Comparison of ENCODE assay signal across 7 cellular contexts in the genomic region with DNA sequence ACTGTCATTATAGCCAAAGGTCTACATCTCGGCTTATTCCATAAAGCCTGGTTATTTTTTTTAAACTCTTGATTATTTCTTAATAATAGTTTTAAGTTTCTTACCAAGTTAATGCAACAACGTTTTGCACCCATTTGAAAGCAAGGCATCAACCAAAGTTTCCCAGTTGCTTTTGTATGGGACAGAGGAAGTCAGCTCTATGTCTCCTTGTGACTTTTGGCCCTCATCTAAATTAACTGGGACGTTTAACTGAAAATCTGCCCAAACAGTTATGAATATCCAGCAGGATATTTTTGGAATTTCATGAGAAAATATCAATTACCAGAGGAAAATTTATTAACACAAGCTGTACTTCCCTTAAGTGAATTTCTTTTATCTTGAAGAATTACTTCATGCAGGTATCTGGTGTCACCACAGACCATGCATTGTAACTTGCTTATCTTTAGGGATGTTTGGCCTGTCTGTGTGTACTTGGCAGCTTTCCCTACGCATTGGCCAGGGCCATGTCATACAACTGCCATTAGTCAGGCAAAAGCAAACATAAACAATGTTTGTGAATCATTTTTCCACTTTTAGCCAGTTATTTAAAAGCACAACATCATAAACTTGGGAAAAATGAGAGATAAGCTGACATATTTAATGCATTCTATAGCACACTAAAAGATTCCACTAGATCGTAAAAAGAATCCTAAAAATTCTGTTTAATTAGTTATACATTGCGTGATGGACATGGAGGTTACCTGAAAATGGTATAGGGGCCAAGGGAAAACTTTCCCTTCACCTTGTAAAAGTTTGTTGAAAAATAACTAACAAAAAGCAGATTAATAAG.
DNase-seq lines count a peak whose midpoint lies in the region; ATAC-seq and TF ChIP-seq lines count a peak whose summit lies in the region.

No MANE protein-coding gene starts in this region.

- DNase-seq in HS-5 (ENCODE audit: low read depth) (peak; percentile 84), adrenal gland (peak; percentile 51 to 83 (median 67)), iris pigment epithelial cell (ENCODE audit: low read depth) (peak; percentile 97), transverse colon (peak; percentile 73), ecto neural progenitor cell (ENCODE audit: low spot score) (no peak), mesenteric fat pad (ENCODE audit: low spot score) (no peak)

- H3K4me3 ChIP-seq in adrenal gland (no peak overlapping the region), transverse colon (no peak overlapping the region)

- TF ChIP-seq POLR2A in adrenal gland (IDR thresholded peaks at IDR 0.05) = no peak
- TF ChIP-seq POLR2A in transverse colon (IDR thresholded peaks at IDR 0.05) = no peak

- peak overlapping the region in 2 of 5 donors; percentile 27 to 28 for H3K27ac ChIP-seq in adrenal gland
- H3K27ac ChIP-seq in transverse colon = peak overlapping the region; percentile 21 to 63 (median 58)

- H3K4me1 ChIP-seq in adrenal gland (replicated peaks in 1 of 2) (peaks cover 0 to 21% of the 10 kb centered on the region in 2 donors), transverse colon (peaks cover 36 to 57% (median 40%) of the 10 kb centered on the region in 4 donors)

- TF ChIP-seq EP300 in transverse colon (IDR thresholded peaks at IDR 0.05; ENCODE audit: low read depth) = no peak

- H3K36me3 ChIP-seq in adrenal gland (replicated peaks in 1 of 2) (no peaks in the 10 kb centered on the region), transverse colon (no peaks in the 10 kb centered on the region)

- H3K27me3 ChIP-seq in adrenal gland (no peaks in the 10 kb centered on the region), transverse colon (no peaks in the 10 kb centered on the region)

- intact Hi-C loops in adrenal gland (cut with DNase I) = loop anchor here in 1 of 2 donors (10.0 kb wide), 1 partner anchor 415 kb away; no protein-coding TSS in a partner anchor
- intact Hi-C loops in transverse colon (cut with DNase I; ENCODE audit: low total_unique reads) = no loop called here

- 41 to 46% (median 42%) methylated on average over 6 of the region's 6 CpGs for WGBS in adrenal gland, 4 donors
- WGBS in transverse colon (ENCODE audit: low coverage in 1 of 2), 2 donors = 40 to 42% methylated on average over 6 of the region's 6 CpGs

- H3K9me3 ChIP-seq in adrenal gland (replicated peaks in 1 of 3) (no peaks in the 10 kb centered on the region), transverse colon (no peaks in the 10 kb centered on the region)

- in situ Hi-C loops in transverse colon (cut with MboI; ENCODE audit: low pct_ligation_motif_present in 1 of 4, low pct_unique_long_range_greater_than_20kb in 1 of 4, low sequenced_read_pairs in 3 of 4) = no loop called here

- ATAC-seq in GM19351 (IDR thresholded peaks at IDR 0.05; ENCODE audit: unreplicated experiment) = no peak

- no peak for TF ChIP-seq CTCF in adrenal gland (IDR thresholded peaks at IDR 0.05)
- peak in 1 of 5 experiments; percentile 9 for TF ChIP-seq CTCF in transverse colon (IDR thresholded peaks at IDR 0.05)

Comparison
In these comparisons a context has a peak if more than half of its experiments do, and no peak if none do; other contexts are left out.
1. DNase-seq: peak in HS-5 (single experiment), adrenal gland (7 of 7), iris pigment epithelial cell (single experiment) and transverse colon (single experiment); none in ecto neural progenitor cell (single experiment) and mesenteric fat pad (single experiment).